In genomic region chr11:1907955-1908354, GRCh38 we compare ENCODE assay signal across 24 cellular contexts. TPM values are rescaled to one million over a fixed set of nuclear protein-coding genes. Genes with fewer than 3 reads are reported as not detected.
DNase-seq lines count a peak whose midpoint lies in the region; ATAC-seq and TF ChIP-seq lines count a peak whose summit lies in the region.
"Had no signal": no experiment of that assay in that cellular context is flagged by ENCODE, and none has a peak within 500 bp of the region (broad histone marks: within the 10 kb centered on the region; RNA-seq: fewer than 3 reads in every experiment).

No MANE protein-coding gene starts in this region.

- no peak for TF ChIP-seq POLR2A in breast epithelium (IDR thresholded peaks at IDR 0.05)

- dilution Hi-C loops in mammary epithelial cell (cut with HindIII; ENCODE audit: low sequenced_read_pairs) = no loop called here

- in situ Hi-C loops in mammary epithelial cell (cut with MboI; ENCODE audit: low sequenced_read_pairs in 2 of 2) = no loop called here

- CTCF ChIA-PET in mammary epithelial cell (lab: Charles Lee; ENCODE audit: low non-redundant PET) = no interaction called here

- peaks cover 10 to 28% of the 10 kb centered on the region in 2 donors for H3K27me3 Mint-ChIP-seq in natural killer cell treated with Interleukin-12 subunit alpha and Interleukin-12 subunit beta and Interleukin-15 and Interleukin-18, amount 100 ng/mL, for 72 hours

- H3K36me3 ChIP-seq in breast epithelium (no peaks in the 10 kb centered on the region), mammary epithelial cell (ENCODE audit: insufficient read depth, low read length) (no peaks in the 10 kb centered on the region), trophoblast cell (ENCODE audit: control insufficient read depth in 1 of 2, insufficient read depth in 2 of 2, low read length in 2 of 2) (no peaks in the 10 kb centered on the region)
- H3K36me3 ChIP-seq: BE2C, neural progenitor cell, transverse colon had no signal

- H2AFZ ChIP-seq in mammary epithelial cell (ENCODE audit: low read depth, low read length) (no peak overlapping the region), trophoblast cell (ENCODE audit: insufficient read depth, low read length, poor library complexity) (no peak overlapping the region)
- H2AFZ ChIP-seq: neural progenitor cell had no signal

- H3K4me1 ChIP-seq in breast epithelium (no peaks in the 10 kb centered on the region), mammary epithelial cell (ENCODE audit: insufficient read depth, low read length) (no peaks in the 10 kb centered on the region), trophoblast cell (ENCODE audit: control insufficient read depth in 1 of 2, insufficient read depth in 2 of 2, low read length in 2 of 2) (no peaks in the 10 kb centered on the region)
- H3K4me1 ChIP-seq: BE2C, transverse colon had no signal

- 68% methylated on average over 3 of the region's 10 CpGs for WGBS in mammary epithelial cell (ENCODE audit: low coverage, missing lambda C conversion rate)
- no CpG with 5 or more reads among the region's 10 CpGs for WGBS in trophoblast cell (ENCODE audit: extremely low coverage, insufficient coverage, insufficient read length)

- BruUV-seq in mammary epithelial cell (replicated peaks; lab: Mats Ljungman, UMichigan) = no TSS peak

- H3K27me3 ChIP-seq in breast epithelium (no peaks in the 10 kb centered on the region), mammary epithelial cell (ENCODE audit: insufficient read depth, low read length) (peaks cover 4% of the 10 kb centered on the region), trophoblast cell (ENCODE audit: insufficient read depth, low read length) (no peaks in the 10 kb centered on the region)
- H3K27me3 ChIP-seq: BE2C, neural progenitor cell, transverse colon had no signal

- no peak overlapping the region for H2BK12ac ChIP-seq in trophoblast cell (ENCODE audit: low read length)

- peak overlapping the region; percentile 5 for H3K23ac ChIP-seq in trophoblast cell (ENCODE audit: low read length)

- H3K4me3 ChIP-seq in breast epithelium (peak overlapping the region in 2 of 3 donors; percentile 0 to 19), mammary epithelial cell (replicated peaks in 1 of 3; ENCODE audit: insufficient read depth in 1 of 3, low read depth in 2 of 3, low read length in 3 of 3) (no peak overlapping the region), trophoblast cell (ENCODE audit: low read depth, low read length) (no peak overlapping the region)
- H3K4me3 ChIP-seq: neural progenitor cell, transverse colon had no signal

- no peak overlapping the region for H4K91ac ChIP-seq in trophoblast cell (ENCODE audit: low read depth, low read length)

- H3K79me1 ChIP-seq in trophoblast cell (ENCODE audit: low read length) = no peaks in the 10 kb centered on the region

- DNase-seq in breast epithelium (ENCODE audit: low spot score in 2 of 2) (no peak), mammary epithelial cell (no peak), left cardiac atrium (no peak), trophoblast cell (no peak), NCI-H1048 (lab: John Stamatoyannopoulos, UW) (no peak)
- DNase-seq in natural killer cell treated with Interleukin-12 subunit alpha and Interleukin-12 subunit beta and Interleukin-15 and Interleukin-18, amount 100 ng/mL, for 72 hours (ENCODE audit: low spot score) = no peak
- DNase-seq: activated CD8-positive, alpha-beta memory T cell treated with anti-CD3 and anti-CD28 coated beads, Interleukin-2, amount 50 U/mL, for 48 hours; activated gamma-delta T cell; BE2C; foreskin fibroblast; left colon; NCI-H2081; NCI-H526; SIG-M5; transverse colon had no signal

- intact Hi-C loops in breast epithelium (cut with DNase I; ENCODE audit: low total_unique reads) (no loop called here), mammary epithelial cell (cut with micrococcal nuclease) (no loop called here), left cardiac atrium (cut with DNase I) (no loop called here)

- no peak overlapping the region for H4K8ac ChIP-seq in trophoblast cell (ENCODE audit: low read depth, low read length)

- H4K12ac ChIP-seq in trophoblast cell (ENCODE audit: low read depth, low read length) = no peak overlapping the region

- H3K9ac ChIP-seq in mammary epithelial cell (ENCODE audit: insufficient read depth, low read length) = no peak overlapping the region
- no peak overlapping the region for H3K9ac ChIP-seq in trophoblast cell (ENCODE audit: low read length)
- H3K9ac ChIP-seq: neural progenitor cell had no signal

- H3K4me1 Mint-ChIP-seq in natural killer cell treated with Interleukin-12 subunit alpha and Interleukin-12 subunit beta and Interleukin-15 and Interleukin-18, amount 100 ng/mL, for 72 hours (ENCODE audit: low read depth in 2 of 2) = no peaks in the 10 kb centered on the region

- H3K9me3 ChIP-seq in breast epithelium (no peaks in the 10 kb centered on the region), mammary epithelial cell (replicated peaks; ENCODE audit: insufficient read depth, low read length) (no peaks in the 10 kb centered on the region), trophoblast cell (ENCODE audit: insufficient read depth, low read depth, low read length) (no peaks in the 10 kb centered on the region)
- H3K9me3 ChIP-seq: BE2C, transverse colon had no signal

- H2BK120ac ChIP-seq in trophoblast cell (ENCODE audit: insufficient read depth, low read length, poor library complexity) = no peak overlapping the region

- H3K4me2 ChIP-seq in mammary epithelial cell (ENCODE audit: insufficient read depth, low read depth, low read length) (no peak overlapping the region), trophoblast cell (ENCODE audit: low read length) (no peak overlapping the region)
- H3K4me2 ChIP-seq: neural progenitor cell had no signal

- H3K27ac ChIP-seq in breast epithelium = peak overlapping the region; percentile 35 to 73
- H3K27ac ChIP-seq in mammary epithelial cell (ENCODE audit: insufficient read depth, low read depth, low read length) = no peak overlapping the region
- H3K27ac ChIP-seq in trophoblast cell (ENCODE audit: low read depth, low read length) = no peak overlapping the region
- H3K27ac ChIP-seq: neural progenitor cell, VCaP had no signal

- H3K14ac ChIP-seq in trophoblast cell (ENCODE audit: low read length) = no peak overlapping the region

- no peaks in the 10 kb centered on the region for H4K20me1 ChIP-seq in mammary epithelial cell (ENCODE audit: insufficient read depth, low read length)

- H3K4me3 Mint-ChIP-seq in natural killer cell treated with Interleukin-12 subunit alpha and Interleukin-12 subunit beta and Interleukin-15 and Interleukin-18, amount 100 ng/mL, for 72 hours = no peak overlapping the region
- H3K4me3 Mint-ChIP-seq: neural progenitor cell had no signal

- H3K18ac ChIP-seq in trophoblast cell (ENCODE audit: low read length) = no peak overlapping the region

- H3K79me2 ChIP-seq in mammary epithelial cell (ENCODE audit: insufficient read depth, low read length) (no peaks in the 10 kb centered on the region), trophoblast cell (ENCODE audit: control insufficient read depth, insufficient read depth, low read length, poor library complexity) (no peaks in the 10 kb centered on the region)

- H3K4ac ChIP-seq in trophoblast cell (ENCODE audit: low read depth, low read length) = no peak overlapping the region

- TF ChIP-seq CTCF in breast epithelium (IDR thresholded peaks at IDR 0.05) = no peak
- TF ChIP-seq CTCF in mammary epithelial cell (conservative IDR thresholded peaks at IDR 0.05 in 1 of 2, IDR thresholded peaks at IDR 0.05 in 1 of 2; ENCODE audit: extremely low read depth in 1 of 2, insufficient read depth in 1 of 2, low read depth in 1 of 2, low read length in 2 of 2) = no peak

- ATAC-seq in left cardiac atrium (peak; percentile 16 to 36), GM21528 (IDR thresholded peaks at IDR 0.05; ENCODE audit: low FRiP score, unreplicated experiment) (no peak), GM21825 (IDR thresholded peaks at IDR 0.05; ENCODE audit: unreplicated experiment) (no peak)
- ATAC-seq in natural killer cell treated with Interleukin-12 subunit alpha and Interleukin-12 subunit beta and Interleukin-15 and Interleukin-18, amount 100 ng/mL, for 72 hours = no peak
- ATAC-seq: left colon had no signal

- no peak overlapping the region for H2AK5ac ChIP-seq in trophoblast cell (ENCODE audit: low read length)

- H3K9me3 Mint-ChIP-seq in natural killer cell treated with Interleukin-12 subunit alpha and Interleukin-12 subunit beta and Interleukin-15 and Interleukin-18, amount 100 ng/mL, for 72 hours = no peaks in the 10 kb centered on the region
- H3K9me3 Mint-ChIP-seq: neural progenitor cell had no signal

- H2BK5ac ChIP-seq in trophoblast cell (ENCODE audit: low read depth, low read length, poor library complexity) = no peak overlapping the region

- H3K27ac Mint-ChIP-seq in natural killer cell treated with Interleukin-12 subunit alpha and Interleukin-12 subunit beta and Interleukin-15 and Interleukin-18, amount 100 ng/mL, for 72 hours = no peak overlapping the region
- H3K27ac Mint-ChIP-seq: neural progenitor cell had no signal

- no peaks in the 10 kb centered on the region for H3K36me3 Mint-ChIP-seq in natural killer cell treated with Interleukin-12 subunit alpha and Interleukin-12 subunit beta and Interleukin-15 and Interleukin-18, amount 100 ng/mL, for 72 hours
- H3K36me3 Mint-ChIP-seq: neural progenitor cell had no signal

RNA-seq across cellular contexts. Expression of gene TNNT3, which starts 11.5 kb away (rescaled TPM):
- total RNA-seq in breast epithelium (1 to 10 TPM; 3.5 to 8.2 (median 3.6) TPM), mammary epithelial cell (not detected), left cardiac atrium (10 to 100 TPM; 11.7 to 28.5 TPM)
- polyA plus RNA-seq in mammary epithelial cell = not detected
- not detected for polyA minus RNA-seq in mammary epithelial cell
- 4.2 and 4.5 TPM in 2 replicates for polyA plus RNA-seq in trophoblast cell (2013)
- total RNA-seq in natural killer cell treated with Interleukin-12 subunit alpha and Interleukin-12 subunit beta and Interleukin-15 and Interleukin-18, amount 100 ng/mL, for 72 hours = under 1 TPM in 1 of 2 donors, not detected in 1; 0.33 TPM
- total RNA-seq: A172, Daoy, HT-29 had no signal

RNA-seq across cellular contexts. Expression of gene PRR33, which starts 16.3 kb away (rescaled TPM):
- total RNA-seq in breast epithelium = not detected
- not detected for total RNA-seq in mammary epithelial cell
- not detected for polyA plus RNA-seq in mammary epithelial cell
- not detected for polyA minus RNA-seq in mammary epithelial cell
- under 1 TPM; 0.10 to 0.50 TPM for total RNA-seq in left cardiac atrium
- polyA plus RNA-seq in trophoblast cell (2013) = not detected in 2 replicates
- total RNA-seq in natural killer cell treated with Interleukin-12 subunit alpha and Interleukin-12 subunit beta and Interleukin-15 and Interleukin-18, amount 100 ng/mL, for 72 hours = not detected
- total RNA-seq: A172; chondrocyte; Daoy; HT-29; left colon; T-helper 1 cell treated with Interleukin-12 subunit alpha and Interleukin-12 subunit beta and Interleukin-4 antibody, amounts not matched to agents 30 ng/mL and 1 ng/mL, for 36 hours; transverse colon had no signal

RNA-seq across cellular contexts. Expression of gene MRPL23, which starts 39.2 kb away (rescaled TPM):
- total RNA-seq in breast epithelium = 100 to 1,000 TPM; 109 to 171 (median 112) TPM
- total RNA-seq in mammary epithelial cell = 10 to 100 TPM; 40.8 to 47.3 TPM
- 87.0 TPM for polyA plus RNA-seq in mammary epithelial cell
- 63.9 TPM for polyA minus RNA-seq in mammary epithelial cell
- 10 to 100 TPM; 42.8 to 77.1 TPM for total RNA-seq in left cardiac atrium
- 99.0 and 101 TPM in 2 replicates for polyA plus RNA-seq in trophoblast cell (2013)
- 10 to 100 TPM; 81.3 to 89.7 TPM for total RNA-seq in natural killer cell treated with Interleukin-12 subunit alpha and Interleukin-12 subunit beta and Interleukin-15 and Interleukin-18, amount 100 ng/mL, for 72 hours

RNA-seq across cellular contexts. Expression of gene LSP1, which starts 55.1 kb away (rescaled TPM):
- total RNA-seq in breast epithelium = 10 to 100 TPM; 21.4 to 36.0 (median 23.6) TPM
- 1 to 10 TPM in 1 of 2 donors, under 1 TPM in 1; 0.17 to 2.0 TPM for total RNA-seq in mammary epithelial cell
- not detected for polyA plus RNA-seq in mammary epithelial cell
- not detected for polyA minus RNA-seq in mammary epithelial cell
- total RNA-seq in left cardiac atrium = 10 to 100 TPM; 24.9 to 31.2 TPM
- 0.67 and 0.68 TPM in 2 replicates for polyA plus RNA-seq in trophoblast cell (2013)
- total RNA-seq in natural killer cell treated with Interleukin-12 subunit alpha and Interleukin-12 subunit beta and Interleukin-15 and Interleukin-18, amount 100 ng/mL, for 72 hours = 100 to 1,000 TPM; 240 to 358 TPM

Comparison
In these comparisons a context has a peak if more than half of its experiments do, and no peak if none do; other contexts are left out.
1. H3K27ac ChIP-seq: peak in breast epithelium (2 of 2); none in mammary epithelial cell (single experiment) and trophoblast cell (single experiment).
2. H3K4me3 ChIP-seq: peak in breast epithelium (2 of 3); none in mammary epithelial cell (0 of 3) and trophoblast cell (single experiment).
3. ATAC-seq: peak in left cardiac atrium (2 of 2); none in GM21528 (single experiment), natural killer cell treated with Interleukin-12 subunit alpha and Interleukin-12 subunit beta and Interleukin-15 and Interleukin-18, amount 100 ng/mL, for 72 hours (0 of 2) and GM21825 (single experiment).